In the genomic region with DNA sequence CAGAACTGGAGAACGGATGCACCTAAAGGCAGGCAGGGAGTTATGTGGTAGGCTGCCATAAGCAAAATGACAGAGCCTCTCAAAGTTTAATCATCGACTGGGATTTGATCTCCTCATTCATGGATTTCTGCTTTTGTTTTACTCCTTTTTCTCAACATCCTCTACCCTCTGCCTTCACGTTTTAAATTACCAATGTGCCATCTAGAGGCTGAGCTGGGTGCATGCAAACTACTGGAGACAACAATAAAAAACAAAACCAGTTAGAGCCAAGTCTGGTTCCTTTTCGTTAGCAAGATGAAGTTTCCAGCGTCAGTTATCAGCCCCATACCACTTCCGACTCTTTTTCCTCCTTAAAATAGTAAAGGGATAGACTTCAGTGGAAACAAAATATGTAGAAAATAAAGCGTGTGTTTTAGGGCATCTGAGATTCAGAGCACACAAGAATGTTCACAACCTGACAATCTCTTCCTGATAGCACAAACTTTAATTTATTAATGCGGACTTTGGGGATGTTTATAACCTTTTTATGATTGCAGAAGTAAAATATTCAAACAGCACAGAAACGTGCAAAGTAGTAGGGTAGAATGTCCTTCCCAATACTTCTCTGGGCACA, we compare ENCODE assay signal across 8 cellular contexts.
DNase-seq lines count a peak whose midpoint lies in the region; ATAC-seq and TF ChIP-seq lines count a peak whose summit lies in the region.

No MANE protein-coding gene starts in this region.

- no peaks in the 10 kb centered on the region for H3K4me1 Mint-ChIP-seq in HFFc6 (ENCODE audit: low read depth)
- H3K4me1 Mint-ChIP-seq in activated T-helper 17 cell treated with anti-CD3 and anti-CD28 coated beads, Interleukin-2, amount 50 U/mL, for 72 hours: no peaks in the 10 kb centered on the region

- ATAC-seq in activated T-helper 17 cell treated with anti-CD3 and anti-CD28 coated beads, Interleukin-2, amount 50 U/mL, for 72 hours (replicated peaks): no peak
- no peak for ATAC-seq in gastrocnemius medialis
- ATAC-seq in HG02798 (IDR thresholded peaks at IDR 0.05; ENCODE audit: poor library complexity, unreplicated experiment): no peak
- no peak for ATAC-seq in HG03460 (IDR thresholded peaks at IDR 0.05; ENCODE audit: unreplicated experiment)

- H3K27ac Mint-ChIP-seq in HFFc6: no peak overlapping the region
- H3K27ac Mint-ChIP-seq in activated T-helper 17 cell treated with anti-CD3 and anti-CD28 coated beads, Interleukin-2, amount 50 U/mL, for 72 hours: no peak overlapping the region

- peaks cover 16% of the 10 kb centered on the region for H3K9me3 Mint-ChIP-seq in HFFc6
- H3K9me3 Mint-ChIP-seq in activated T-helper 17 cell treated with anti-CD3 and anti-CD28 coated beads, Interleukin-2, amount 50 U/mL, for 72 hours: peaks cover 4% of the 10 kb centered on the region

- CTCF ChIA-PET in A673 (lab: Charles Lee): no interaction called here

- H3K4me3 ChIP-seq in A673 (ENCODE audit: low read depth, low read length, poor library complexity, severe bottlenecking) (no peak overlapping the region), gastrocnemius medialis (no peak overlapping the region)

- no peaks in the 10 kb centered on the region; the same call in none of the 2 replicates for H3K27me3 Mint-ChIP-seq in HFFc6 (ENCODE audit: insufficient read depth)
- H3K27me3 Mint-ChIP-seq in activated T-helper 17 cell treated with anti-CD3 and anti-CD28 coated beads, Interleukin-2, amount 50 U/mL, for 72 hours: peaks cover 4% of the 10 kb centered on the region

- intact Hi-C loops in A673 (cut with micrococcal nuclease; ENCODE audit: unreplicated experiment): no loop called here
- intact Hi-C loops in gastrocnemius medialis (cut with DNase I; ENCODE audit: low total_unique reads): no loop called here

- in situ Hi-C loops in gastrocnemius medialis (cut with MboI; ENCODE audit: low sequenced_read_pairs in 4 of 4): loop anchor here in 1 of 4 donors (10.0 kb wide), 1 partner anchor 56 kb away; no protein-coding TSS in a partner anchor

- H3K36me3 ChIP-seq in A673 (ENCODE audit: insufficient read depth, low read length, poor library complexity, severe bottlenecking) (no peaks in the 10 kb centered on the region), gastrocnemius medialis (no peaks in the 10 kb centered on the region)

- no peaks in the 10 kb centered on the region for H3K36me3 Mint-ChIP-seq in HFFc6 (ENCODE audit: low read depth)
- no peaks in the 10 kb centered on the region for H3K36me3 Mint-ChIP-seq in activated T-helper 17 cell treated with anti-CD3 and anti-CD28 coated beads, Interleukin-2, amount 50 U/mL, for 72 hours (ENCODE audit: low read depth)

- no peaks in the 10 kb centered on the region for H3K27me3 ChIP-seq in A673 (replicated peaks; ENCODE audit: insufficient read depth, low read depth, low read length, poor library complexity)
- no peaks in the 10 kb centered on the region for H3K27me3 ChIP-seq in gastrocnemius medialis

- H3K9me3 ChIP-seq in A673 (ENCODE audit: low read depth, low read length, poor library complexity, severe bottlenecking) (peaks cover 5% of the 10 kb centered on the region), gastrocnemius medialis (no peaks in the 10 kb centered on the region)

- no peak for TF ChIP-seq POLR2A in gastrocnemius medialis (IDR thresholded peaks at IDR 0.05)

- H3K4me1 ChIP-seq in A673 (ENCODE audit: insufficient read depth, low read length, poor library complexity, severe bottlenecking) (no peaks in the 10 kb centered on the region), gastrocnemius medialis (no peaks in the 10 kb centered on the region)

- peak; percentile 4 for DNase-seq in A673 (ENCODE audit: low spot score)
- DNase-seq in HFFc6: no peak
- peak; percentile 53 for DNase-seq in SW480 (ENCODE audit: low spot score)
- DNase-seq in inferior parietal cortex (ENCODE audit: extremely low spot score): peak; percentile 35
- no peak for DNase-seq in gastrocnemius medialis

- no TSS peak for BruUV-seq in A673 (replicated peaks; lab: Mats Ljungman, UMichigan)

- POLR2A ChIA-PET in A673 (lab: Charles Lee; ENCODE audit: low non-redundant PET): no interaction called here

- no peak overlapping the region for H3K4me3 Mint-ChIP-seq in HFFc6
- H3K4me3 Mint-ChIP-seq in activated T-helper 17 cell treated with anti-CD3 and anti-CD28 coated beads, Interleukin-2, amount 50 U/mL, for 72 hours: no peak overlapping the region

- TF ChIP-seq CTCF in A673 (conservative IDR thresholded peaks at IDR 0.05; ENCODE audit: low read depth, low read length): peak; percentile 31
- TF ChIP-seq CTCF in HFFc6 (IDR thresholded peaks at IDR 0.05): peak; percentile 33; the same call in 1 of the 2 replicates
- TF ChIP-seq CTCF in gastrocnemius medialis (IDR thresholded peaks at IDR 0.05 in 4 of 5, conservative IDR thresholded peaks at IDR 0.05 in 1 of 5): no peak

- no peak overlapping the region for H3K27ac ChIP-seq in A673 (ENCODE audit: low read depth, low read length, poor library complexity, severe bottlenecking)
- H3K27ac ChIP-seq in gastrocnemius medialis: no peak overlapping the region

Comparison
In these comparisons a context has a peak if more than half of its experiments do, and no peak if none do; other contexts are left out.
1. DNase-seq: peak in A673 (single experiment), SW480 (single experiment) and inferior parietal cortex (single experiment); none in HFFc6 (single experiment) and gastrocnemius medialis (0 of 2).
2. CTCF ChIP-seq: peak in A673 (single experiment) and HFFc6 (single experiment); none in gastrocnemius medialis (0 of 5).